Comparison of ENCODE assay signal across 28 cellular contexts in the genomic region with DNA sequence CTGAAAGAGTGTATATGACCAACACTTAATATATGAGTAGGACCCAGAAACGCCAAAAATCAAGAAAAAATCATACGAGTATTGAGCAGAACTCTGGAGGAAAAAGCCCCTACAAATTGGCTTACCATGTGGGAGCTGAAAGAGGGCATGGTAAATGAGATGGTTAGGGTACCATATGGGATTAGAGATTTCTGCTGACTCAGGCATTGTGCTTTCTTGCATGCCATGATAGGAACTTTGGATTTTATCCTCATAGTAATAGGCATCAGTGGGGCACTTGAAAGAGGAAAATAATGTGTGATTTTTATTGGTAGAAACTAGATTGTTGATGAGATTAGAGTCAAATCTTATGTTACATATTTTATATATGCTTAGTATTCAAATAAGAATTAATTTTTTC.
"Had no signal": no experiment of that assay in that cellular context is flagged by ENCODE, and none has a peak within 500 bp of the region (broad histone marks: within the 10 kb centered on the region; RNA-seq: fewer than 3 reads in every experiment).

No MANE protein-coding gene starts in this region.

- H3K4me3 ChIP-seq: pancreas, psoas muscle, skin epidermis, smooth muscle cell, spleen, suprapubic skin, testis, tibial artery, transverse colon, upper lobe of right lung, uterus had no signal

- H3K4me2 ChIP-seq: smooth muscle cell had no signal

- ATAC-seq: naive thymus-derived CD8-positive, alpha-beta T cell; natural killer cell treated with Interleukin-12 subunit alpha and Interleukin-12 subunit beta and Interleukin-15 and Interleukin-18, amount 100 ng/mL, for 72 hours; pancreas; psoas muscle; right cardiac atrium; sciatic nerve; stimulated activated memory B cell treated with anti-CD40 and anti-IgM and Interleukin-4, amounts not matched to agents 10 μg/mL and 1 μg/mL and 100 μg/mL, for 72 hours; stimulated activated naive CD8-positive, alpha-beta T cell treated with anti-CD3 and anti-CD28 coated beads, Interleukin-15, amount 100 ng/mL, for 72 hours; stimulated activated naive CD8-positive, alpha-beta T cell treated with anti-CD3 and anti-CD28 coated beads, Interleukin-15, Interleukin-2, amounts not matched to agents 100 U/mL and 50 U/mL, for 24 hours; upper lobe of right lung had no signal

- FAIRE-seq: pancreas had no signal

- H3K36me3 ChIP-seq: neutrophil, pancreas, spleen, suprapubic skin, tibial artery, transverse colon, upper lobe of right lung, uterus had no signal

- H3K9me3 ChIP-seq: neutrophil, pancreas, psoas muscle, testis, tibial artery, transverse colon, upper lobe of right lung, uterus had no signal

- H3K27ac ChIP-seq: neutrophil, pancreas, psoas muscle, skin epidermis, spleen, suprapubic skin, testis, tibial artery, transverse colon, upper lobe of right lung, uterus had no signal

- H3K27me3 ChIP-seq: neutrophil, pancreas, spleen, suprapubic skin, testis, tibial artery, transverse colon, upper lobe of right lung, uterus had no signal

- DNase-seq: naive thymus-derived CD8-positive, alpha-beta T cell; nephron progenitor cell; nucleus accumbens; pancreas; psoas muscle; spleen; stimulated activated CD4-positive, alpha-beta T cell treated with anti-CD3 and anti-CD28 coated beads, Interleukin-12 subunit alpha, Interleukin-12 subunit beta, amount 100 ng/mL, for 4 hours; stimulated activated CD4-positive, alpha-beta T cell treated with anti-CD3 and anti-CD28 coated beads, Interleukin-1b, Interleukin-23, amount 100 ng/mL, for 48 hours; stimulated activated CD4-positive, alpha-beta T cell treated with anti-CD3 and anti-CD28 coated beads, Interleukin-4, amount 100 ng/mL, for 1 hour; stimulated activated CD4-positive, alpha-beta T cell treated with anti-CD3 and anti-CD28 coated beads, Interleukin-4, amount 100 ng/mL, for 4 hours; stimulated activated CD8-positive, alpha-beta memory T cell treated with anti-CD3 and anti-CD28 coated beads, Interleukin-4, amount 100 ng/mL, for 48 hours; stimulated activated naive CD4-positive, alpha-beta T cell; stimulated activated naive CD8-positive, alpha-beta T cell treated with anti-CD3 and anti-CD28 coated beads, Interleukin-15, amount 100 ng/mL, for 72 hours; stimulated activated naive CD8-positive, alpha-beta T cell treated with anti-CD3 and anti-CD28 coated beads, Interleukin-15, Interleukin-2, amounts not matched to agents 100 U/mL and 50 U/mL, for 24 hours; substantia nigra; testis; tibial artery; transverse colon; upper lobe of right lung; uterus had no signal

- H3K4me1 ChIP-seq: pancreas, psoas muscle, spleen, suprapubic skin, testis, tibial artery, transverse colon, upper lobe of right lung, uterus had no signal
